ENCODE assay signal across 27 cellular contexts in genomic region chr12:131726-132465, GRCh38.
A peak's percentile ranks its signal among the peaks of the same experiment; 100 is the strongest.
DNase-seq lines count a peak whose midpoint lies in the region; ATAC-seq, FAIRE-seq and TF ChIP-seq lines count a peak whose summit lies in the region.
"Had no signal": no experiment of that assay in that cellular context is flagged by ENCODE, and none has a peak within 500 bp of the region (broad histone marks: within the 10 kb centered on the region; RNA-seq: fewer than 3 reads in every experiment).

No MANE protein-coding gene starts in this region.

- peak overlapping the region; percentile 28 for H3K18ac ChIP-seq in neuronal stem cell (ENCODE audit: low read length)

- no peaks in the 10 kb centered on the region for H3K36me3 Mint-ChIP-seq in activated T-helper 17 cell treated with anti-CD3 and anti-CD28 coated beads, Interleukin-2, amount 50 U/mL, for 72 hours (ENCODE audit: low read depth)
- H3K36me3 Mint-ChIP-seq: CD4-positive, CD25-positive, alpha-beta regulatory T cell; T-cell had no signal

- no peak overlapping the region for H3K23ac ChIP-seq in neuronal stem cell (ENCODE audit: low read depth, low read length, poor library complexity)

- H3K4me1 ChIP-seq in HUES6 (ENCODE audit: control insufficient read depth, insufficient read depth, low read length) = no peaks in the 10 kb centered on the region; the same call in 1 of the 2 replicates
- H3K4me1 ChIP-seq in neuronal stem cell (ENCODE audit: control insufficient read depth in 2 of 2, insufficient read depth in 1 of 2, low read depth in 1 of 2, low read length in 2 of 2) = peaks cover 0 to 11% of the 10 kb centered on the region in 2 donors
- H3K4me1 ChIP-seq: esophagus squamous epithelium, gastrocnemius medialis, SJCRH30 had no signal

- no peak overlapping the region for H4K8ac ChIP-seq in neuronal stem cell (ENCODE audit: low read depth, low read length)

- H3K4me3 ChIP-seq in HUES6 (ENCODE audit: low read depth, low read length) (no peak overlapping the region), bronchial epithelial cell (ENCODE audit: low read depth, low read length) (no peak overlapping the region), neuronal stem cell (ENCODE audit: low read length in 2 of 2) (no peak overlapping the region)
- H3K4me3 ChIP-seq: coronary artery, esophagus squamous epithelium, gastrocnemius medialis, SJCRH30 had no signal

- no peak overlapping the region for H3K4ac ChIP-seq in neuronal stem cell (ENCODE audit: low read length)

- no peak for ATAC-seq in HG02981 (IDR thresholded peaks at IDR 0.05; ENCODE audit: unreplicated experiment)
- no peak for ATAC-seq in activated T-helper 17 cell treated with anti-CD3 and anti-CD28 coated beads, Interleukin-2, amount 50 U/mL, for 72 hours (replicated peaks)
- ATAC-seq: activated CD4-positive, CD25-positive, alpha-beta regulatory T cell treated with anti-CD3 and anti-CD28 coated beads, Interleukin-2, amount 50 U/mL, for 24 hours; activated CD8-positive, alpha-beta T cell treated with anti-CD3 and anti-CD28 coated beads for 36 hours; gastrocnemius medialis; Panc1; T-cell had no signal

- no peak overlapping the region for H2AFZ ChIP-seq in neuronal stem cell (ENCODE audit: low read length)

- H3K27ac Mint-ChIP-seq in activated T-helper 17 cell treated with anti-CD3 and anti-CD28 coated beads, Interleukin-2, amount 50 U/mL, for 72 hours = no peak overlapping the region
- H3K27ac Mint-ChIP-seq: activated CD8-positive, alpha-beta T cell treated with anti-CD3 and anti-CD28 coated beads for 36 hours; CD4-positive, CD25-positive, alpha-beta regulatory T cell; type B pancreatic cell had no signal

- no peaks in the 10 kb centered on the region for H3K79me1 ChIP-seq in neuronal stem cell (ENCODE audit: low read depth, low read length)

- no peak for TF ChIP-seq CTCF in bronchial epithelial cell (IDR thresholded peaks at IDR 0.05; ENCODE audit: insufficient read depth, low read length, severe bottlenecking)

- H3K4me1 Mint-ChIP-seq in activated T-helper 17 cell treated with anti-CD3 and anti-CD28 coated beads, Interleukin-2, amount 50 U/mL, for 72 hours = no peaks in the 10 kb centered on the region
- H3K4me1 Mint-ChIP-seq: T-cell had no signal

- no peak overlapping the region for H3K27ac ChIP-seq in HUES6 (ENCODE audit: low read depth, low read length)
- no peak overlapping the region for H3K27ac ChIP-seq in neuronal stem cell (replicated peaks; ENCODE audit: low read length)
- H3K27ac ChIP-seq: coronary artery, esophagus squamous epithelium, gastrocnemius medialis, SJCRH30 had no signal

- H4K91ac ChIP-seq in neuronal stem cell (ENCODE audit: low read depth, low read length, poor library complexity) = no peak overlapping the region

- H3K9ac ChIP-seq in HUES6 (ENCODE audit: low read length) (peak overlapping the region; percentile 13), neuronal stem cell (ENCODE audit: low read depth, low read length, poor library complexity) (no peak overlapping the region)

- H2BK15ac ChIP-seq in neuronal stem cell (ENCODE audit: low read length) = no peak overlapping the region

- peak overlapping the region; percentile 66 for H3K14ac ChIP-seq in neuronal stem cell (ENCODE audit: low read length)

- H3K9me3 Mint-ChIP-seq in activated T-helper 17 cell treated with anti-CD3 and anti-CD28 coated beads, Interleukin-2, amount 50 U/mL, for 72 hours = no peaks in the 10 kb centered on the region
- H3K9me3 Mint-ChIP-seq: activated CD8-positive, alpha-beta T cell treated with anti-CD3 and anti-CD28 coated beads for 36 hours; CD4-positive, CD25-positive, alpha-beta regulatory T cell; T-cell; type B pancreatic cell had no signal

- H3K9me3 ChIP-seq in HUES6 (ENCODE audit: control insufficient read depth, insufficient read depth, low read depth, low read length) (no peaks in the 10 kb centered on the region), neuronal stem cell (replicated peaks in 1 of 2; ENCODE audit: control insufficient read depth in 2 of 2, insufficient read depth in 1 of 2, low read depth in 1 of 2, low read length in 2 of 2) (no peaks in the 10 kb centered on the region)
- H3K9me3 ChIP-seq: esophagus squamous epithelium, gastrocnemius medialis, SJCRH30 had no signal

- H2BK5ac ChIP-seq in neuronal stem cell (ENCODE audit: low read length) = peak overlapping the region; percentile 16

- no CpG with 5 or more reads among the region's 12 CpGs for WGBS in neuronal stem cell (ENCODE audit: extremely low coverage in 2 of 2, insufficient read length in 2 of 2, insufficient replicate concordance in 1 of 2), 2 donors

- H2BK12ac ChIP-seq in neuronal stem cell (ENCODE audit: low read length) = no peak overlapping the region

- peaks cover 36% of the 10 kb centered on the region for H3K27me3 Mint-ChIP-seq in activated T-helper 17 cell treated with anti-CD3 and anti-CD28 coated beads, Interleukin-2, amount 50 U/mL, for 72 hours

- H3K27me3 ChIP-seq in HUES6 (ENCODE audit: control insufficient read depth, insufficient read depth, low read length) = no peaks in the 10 kb centered on the region; the same call in 1 of the 2 replicates
- no peaks in the 10 kb centered on the region for H3K27me3 ChIP-seq in bronchial epithelial cell (ENCODE audit: control insufficient read depth, insufficient read depth, low read length)
- peaks cover 0 to 36% (median 0%) of the 10 kb centered on the region in 3 experiments for H3K27me3 ChIP-seq in neuronal stem cell (ENCODE audit: control insufficient read depth in 3 of 3, insufficient read depth in 3 of 3, low read depth in 1 of 3, low read length in 3 of 3)

- DNase-seq in ELR (ENCODE audit: low read depth) (peak; percentile 25), bronchial epithelial cell (ENCODE audit: low read depth) (peak; percentile 9), neuronal stem cell (ENCODE audit: low spot score) (no peak), NCI-H2171 (lab: John Stamatoyannopoulos, UW) (no peak), DMS79 treated with DMSO at 0.1 percent for 48 hours (lab: John Stamatoyannopoulos, UW) (no peak)
- DNase-seq: activated CD8-positive, alpha-beta T cell treated with anti-CD3 and anti-CD28 coated beads for 36 hours; activated effector memory CD4-positive, alpha-beta T cell treated with anti-CD3 and anti-CD28 coated beads, Interleukin-2, amount 50 U/mL, for 16 hours; CD4-positive, CD25-positive, alpha-beta regulatory T cell; DMS153; esophagus squamous epithelium; gastrocnemius medialis; GF-D8; hippocampal formation; NCI-H1105 treated with DMSO at 0.1 percent for 48 hours; NCI-H2081 treated with DMSO at 0.1 percent for 48 hours; NCI-H524; SJCRH30; T-cell had no signal

- H2AK5ac ChIP-seq in neuronal stem cell (ENCODE audit: low read depth, low read length) = peak overlapping the region; percentile 61

- FAIRE-seq in bronchial epithelial cell (lab: Jason Lieb, UNC) = no peak
- FAIRE-seq: GM18507 had no signal

- no peaks in the 10 kb centered on the region for H3K36me3 ChIP-seq in HUES6 (ENCODE audit: control insufficient read depth, insufficient read depth, low read length)
- no peaks in the 10 kb centered on the region for H3K36me3 ChIP-seq in bronchial epithelial cell (ENCODE audit: control insufficient read depth, insufficient read depth, low read length)
- H3K36me3 ChIP-seq in neuronal stem cell (replicated peaks in 1 of 2; ENCODE audit: control insufficient read depth in 2 of 2, insufficient read depth in 2 of 2, low read length in 2 of 2) = no peaks in the 10 kb centered on the region
- H3K36me3 ChIP-seq: esophagus squamous epithelium, gastrocnemius medialis, SJCRH30 had no signal

- H3K4me3 Mint-ChIP-seq in activated T-helper 17 cell treated with anti-CD3 and anti-CD28 coated beads, Interleukin-2, amount 50 U/mL, for 72 hours = no peak overlapping the region
- H3K4me3 Mint-ChIP-seq: activated CD8-positive, alpha-beta T cell treated with anti-CD3 and anti-CD28 coated beads for 36 hours; brain; CD4-positive, CD25-positive, alpha-beta regulatory T cell; T-cell; type B pancreatic cell had no signal

- no peak overlapping the region for H3K4me2 ChIP-seq in neuronal stem cell (ENCODE audit: insufficient read depth, low read length, poor library complexity, severe bottlenecking)

- no peak overlapping the region for H2BK120ac ChIP-seq in neuronal stem cell (ENCODE audit: low read depth, low read length)

Comparison
In these comparisons a context has a peak if more than half of its experiments do, and no peak if none do; other contexts are left out.
1. DNase-seq: peak in ELR (single experiment) and bronchial epithelial cell (single experiment); none in neuronal stem cell (single experiment), NCI-H2171 (single experiment) and DMS79 treated with DMSO at 0.1 percent for 48 hours (single experiment).